Comparison of ENCODE assay signal across 1 cellular context in genomic region chr17:78263063-78263735, GRCh38.
TF ChIP-seq lines count a peak whose summit lies in the region.

No MANE protein-coding gene starts in this region.

TF ChIP-seq in HepG2, 621 proteins besides CTCF, POLR2A, EP300 and RAD21 (continued from another document and continues in another):
- TF ChIP-seq SP1 (IDR thresholded peaks at IDR 0.05), result no peak
- TF ChIP-seq SP1 (CRISPR knock-in tag; IDR thresholded peaks at IDR 0.05), result peak; percentile 13; the same call in 1 of the 2 replicates
- TF ChIP-seq ZNF580 (CRISPR knock-in tag; IDR thresholded peaks at IDR 0.05; ENCODE audit: borderline replicate concordance, low read depth), result peak; percentile 51
- TF ChIP-seq ZNF276 (CRISPR knock-in tag; IDR thresholded peaks at IDR 0.05; ENCODE audit: low read depth), result 0 out of 2 replicates have a peak, but pooled peaks have one; percentile 57
- 0 out of 2 replicates have a peak, but pooled peaks have one; percentile 22 for TF ChIP-seq ZSCAN25 (CRISPR knock-in tag; IDR thresholded peaks at IDR 0.05)
- 0 out of 2 replicates have a peak, but pooled peaks have one; percentile 44 for TF ChIP-seq TRIM24 (CRISPR knock-in tag; IDR thresholded peaks at IDR 0.05)
- TF ChIP-seq LCORL (IDR thresholded peaks at IDR 0.05), result no peak
- peak; percentile 80 for TF ChIP-seq LCORL (CRISPR knock-in tag; IDR thresholded peaks at IDR 0.05)
- TF ChIP-seq ZNF281 (CRISPR knock-in tag; IDR thresholded peaks at IDR 0.05; ENCODE audit: borderline replicate concordance), result peak; percentile 38; the same call in 1 of the 2 replicates
- TF ChIP-seq AHR (CRISPR knock-in tag; IDR thresholded peaks at IDR 0.05), result no peak
- 0 out of 2 replicates have a peak, but pooled peaks have one; percentile 18 for TF ChIP-seq ZNF333 (CRISPR knock-in tag; IDR thresholded peaks at IDR 0.05; ENCODE audit: borderline replicate concordance)
- TF ChIP-seq ZNF501 (CRISPR knock-in tag; IDR thresholded peaks at IDR 0.05), result peak; percentile 83
- peak; percentile 72 for TF ChIP-seq PHF8 (CRISPR knock-in tag; IDR thresholded peaks at IDR 0.05)
- peak; percentile 47; the same call in 1 of the 2 replicates for TF ChIP-seq ZNF788 (CRISPR knock-in tag; IDR thresholded peaks at IDR 0.05; ENCODE audit: borderline replicate concordance)
- peak; percentile 52; the same call in 1 of the 2 replicates for TF ChIP-seq ZNF605 (CRISPR knock-in tag; IDR thresholded peaks at IDR 0.05)
- peak; percentile 39; the same call in 1 of the 2 replicates for TF ChIP-seq ZNF768 (CRISPR knock-in tag; IDR thresholded peaks at IDR 0.05)
- TF ChIP-seq SMYD3 (CRISPR knock-in tag; IDR thresholded peaks at IDR 0.05), result 0 out of 2 replicates have a peak, but pooled peaks have one; percentile 35
- peak; percentile 87 for TF ChIP-seq THAP9 (CRISPR knock-in tag; IDR thresholded peaks at IDR 0.05; ENCODE audit: borderline replicate concordance)
- peak; percentile 64 for TF ChIP-seq MEF2D (CRISPR knock-in tag; IDR thresholded peaks at IDR 0.05)
- TF ChIP-seq GABPA (IDR thresholded peaks at IDR 0.05; ENCODE audit: low read depth, low read length), result no peak
- TF ChIP-seq GABPA (CRISPR knock-in tag; IDR thresholded peaks at IDR 0.05; ENCODE audit: low read depth), result peak; percentile 64
- TF ChIP-seq SIX4 (CRISPR knock-in tag; IDR thresholded peaks at IDR 0.05), result no peak
- TF ChIP-seq RFX3 (CRISPR knock-in tag; IDR thresholded peaks at IDR 0.05), result no peak; the same call in 1 of the 2 replicates
- no peak for TF ChIP-seq SIN3A (IDR thresholded peaks at IDR 0.05; ENCODE audit: borderline replicate concordance, low read depth, low read length)
- no peak for TF ChIP-seq SMAD9 (CRISPR knock-in tag; IDR thresholded peaks at IDR 0.05)
- 0 out of 2 replicates have a peak, but pooled peaks have one; percentile 64 for TF ChIP-seq DNMT3B (CRISPR knock-in tag; conservative IDR thresholded peaks at IDR 0.05)
- TF ChIP-seq ZNF121 (CRISPR knock-in tag; IDR thresholded peaks at IDR 0.05), result 0 out of 2 replicates have a peak, but pooled peaks have one; percentile 45
- TF ChIP-seq GATAD1 (CRISPR knock-in tag; IDR thresholded peaks at IDR 0.05), result peak; percentile 62; the same call in 1 of the 2 replicates
- peak; percentile 61; the same call in 1 of the 2 replicates for TF ChIP-seq ZNF614 (CRISPR knock-in tag; IDR thresholded peaks at IDR 0.05; ENCODE audit: borderline replicate concordance)
- TF ChIP-seq ZFP82 (CRISPR knock-in tag; IDR thresholded peaks at IDR 0.05; ENCODE audit: borderline replicate concordance), result 0 out of 2 replicates have a peak, but pooled peaks have one; percentile 11
- TF ChIP-seq ZNF274 (CRISPR knock-in tag; IDR thresholded peaks at IDR 0.05), result 0 out of 2 replicates have a peak, but pooled peaks have one; percentile 64
- peak; percentile 89 for TF ChIP-seq ERF (CRISPR knock-in tag; IDR thresholded peaks at IDR 0.05)
- TF ChIP-seq KDM5B (CRISPR knock-in tag; IDR thresholded peaks at IDR 0.05; ENCODE audit: borderline replicate concordance), result peak; percentile 43; the same call in 1 of the 2 replicates
- 0 out of 2 replicates have a peak, but pooled peaks have one; percentile 44 for TF ChIP-seq ZNF724P (CRISPR knock-in tag; IDR thresholded peaks at IDR 0.05; ENCODE audit: borderline replicate concordance)
- TF ChIP-seq PAXIP1 (CRISPR knock-in tag; conservative IDR thresholded peaks at IDR 0.05), result peak; percentile 73
- TF ChIP-seq MTF2 (CRISPR knock-in tag; IDR thresholded peaks at IDR 0.05; ENCODE audit: borderline replicate concordance), result 0 out of 2 replicates have a peak, but pooled peaks have one; percentile 63
- TF ChIP-seq TBX3 (IDR thresholded peaks at IDR 0.05; ENCODE audit: borderline replicate concordance), result no peak
- TF ChIP-seq ZNF33A (CRISPR knock-in tag; IDR thresholded peaks at IDR 0.05; ENCODE audit: borderline replicate concordance), result no peak
- no peak for TF ChIP-seq ZZZ3 (CRISPR knock-in tag; IDR thresholded peaks at IDR 0.05; ENCODE audit: borderline replicate concordance)
- peak; percentile 55; the same call in 1 of the 2 replicates for TF ChIP-seq ZNF264 (CRISPR knock-in tag; IDR thresholded peaks at IDR 0.05)
- no peak for TF ChIP-seq EZH2 (conservative IDR thresholded peaks at IDR 0.05; ENCODE audit: low read depth, low read length)
- peak; percentile 89; the same call in 1 of the 2 replicates for TF ChIP-seq SSRP1 (CRISPR knock-in tag; IDR thresholded peaks at IDR 0.05)
- no peak for TF ChIP-seq PBX3 (CRISPR knock-in tag; IDR thresholded peaks at IDR 0.05; ENCODE audit: borderline replicate concordance)
- no peak for TF ChIP-seq ZNF282 (IDR thresholded peaks at IDR 0.05; ENCODE audit: partially characterized antibody)
- TF ChIP-seq ZFP91 (CRISPR knock-in tag; IDR thresholded peaks at IDR 0.05; ENCODE audit: borderline replicate concordance), result peak; percentile 73; the same call in 1 of the 2 replicates
- TF ChIP-seq ZNF691 (CRISPR knock-in tag; IDR thresholded peaks at IDR 0.05; ENCODE audit: borderline replicate concordance, low read depth), result peak; percentile 49; the same call in 1 of the 2 replicates
- peak; percentile 92 for TF ChIP-seq ZNF770 (CRISPR knock-in tag; IDR thresholded peaks at IDR 0.05)
